In genomic region chr2:182814380-182814779, GRCh38 we compare ENCODE assay signal across 28 cellular contexts. TPM values are rescaled to one million over a fixed set of nuclear protein-coding genes. Genes with fewer than 3 reads are reported as not detected.
"Had no signal": no experiment of that assay in that cellular context is flagged by ENCODE, and none has a peak within 500 bp of the region (broad histone marks: within the 10 kb centered on the region; RNA-seq: fewer than 3 reads in every experiment).

No MANE protein-coding gene starts in this region.

- H3K4me1 ChIP-seq: prostate gland, suprapubic skin, upper lobe of left lung, uterus had no signal

- H3K4me3 Mint-ChIP-seq: naive thymus-derived CD4-positive, alpha-beta T cell; natural killer cell treated with Interleukin-12 subunit alpha and Interleukin-12 subunit beta and Interleukin-15 and Interleukin-18, amount 100 ng/mL, for 72 hours; stimulated activated naive CD8-positive, alpha-beta T cell treated with anti-CD3 and anti-CD28 coated beads, Interleukin-15, Interleukin-2, amounts not matched to agents 100 ng/mL and 50 ng/mL, for 24 hours had no signal

- H3K4me3 ChIP-seq: heart right ventricle, hepatocyte, left ventricle myocardium inferior, lung, mucosa of descending colon, pancreas, prostate gland, sigmoid colon, suprapubic skin, thoracic aorta, tibial nerve, upper lobe of left lung, uterus had no signal

- DNase-seq: heart right ventricle; islet precursor cell; left ventricle myocardium inferior; midbrain; mucosa of descending colon; naive thymus-derived CD4-positive, alpha-beta T cell; nucleus accumbens; pancreas; posterior cingulate gyrus; retina; right cardiac atrium; sigmoid colon; small intestine; stimulated activated CD4-positive, alpha-beta T cell treated with anti-CD3 and anti-CD28 coated beads, Interleukin-1b, Interleukin-23, amount 100 ng/mL, for 48 hours; stimulated activated CD4-positive, alpha-beta T cell treated with anti-CD3 and anti-CD28 coated beads, Interleukin-2, amount 100 ng/mL, for 48 hours; stimulated activated CD4-positive, alpha-beta T cell treated with anti-CD3 and anti-CD28 coated beads, Interleukin-4, amount 100 ng/mL, for 4 hours; stimulated activated CD8-positive, alpha-beta memory T cell treated with anti-CD3 and anti-CD28 coated beads, Interleukin-4, amount 100 ng/mL, for 48 hours; stimulated activated naive CD4-positive, alpha-beta T cell; upper lobe of left lung; uterus had no signal

- H3K27ac Mint-ChIP-seq: naive thymus-derived CD4-positive, alpha-beta T cell; natural killer cell treated with Interleukin-12 subunit alpha and Interleukin-12 subunit beta and Interleukin-15 and Interleukin-18, amount 100 ng/mL, for 72 hours; stimulated activated naive CD8-positive, alpha-beta T cell treated with anti-CD3 and anti-CD28 coated beads, Interleukin-15, Interleukin-2, amounts not matched to agents 100 ng/mL and 50 ng/mL, for 24 hours had no signal

- ATAC-seq: heart right ventricle; mucosa of descending colon; naive thymus-derived CD4-positive, alpha-beta T cell; pancreas; right cardiac atrium had no signal

- H3K79me2 ChIP-seq: hepatocyte had no signal

- H3K36me3 ChIP-seq: heart right ventricle, left ventricle myocardium inferior, pancreas, prostate gland, sigmoid colon, suprapubic skin, thoracic aorta, tibial nerve, upper lobe of left lung, uterus had no signal

- H3K36me3 Mint-ChIP-seq: naive thymus-derived CD4-positive, alpha-beta T cell; natural killer cell treated with Interleukin-12 subunit alpha and Interleukin-12 subunit beta and Interleukin-15 and Interleukin-18, amount 100 ng/mL, for 72 hours had no signal

- H3K4me1 Mint-ChIP-seq: naive thymus-derived CD4-positive, alpha-beta T cell had no signal

- H3K4me2 ChIP-seq: hepatocyte had no signal

- H3K27me3 ChIP-seq: heart right ventricle, hepatocyte, pancreas, sigmoid colon, suprapubic skin, tibial nerve, upper lobe of left lung, uterus had no signal

- H3K27ac ChIP-seq: heart right ventricle, hepatocyte, left ventricle myocardium inferior, pancreas, prostate gland, sigmoid colon, suprapubic skin, thoracic aorta, tibial nerve, upper lobe of left lung, uterus had no signal

- H3K9me3 Mint-ChIP-seq: naive thymus-derived CD4-positive, alpha-beta T cell; natural killer cell treated with Interleukin-12 subunit alpha and Interleukin-12 subunit beta and Interleukin-15 and Interleukin-18, amount 100 ng/mL, for 72 hours; stimulated activated naive CD8-positive, alpha-beta T cell treated with anti-CD3 and anti-CD28 coated beads, Interleukin-15, Interleukin-2, amounts not matched to agents 100 ng/mL and 50 ng/mL, for 24 hours had no signal

- H2AFZ ChIP-seq: hepatocyte had no signal

- H3K9me3 ChIP-seq: heart right ventricle, left ventricle myocardium inferior, mucosa of descending colon, pancreas, prostate gland, sigmoid colon, suprapubic skin, thoracic aorta, tibial nerve, upper lobe of left lung, uterus had no signal

- FAIRE-seq: pancreas, small intestine had no signal

RNA-seq across cellular contexts. Expression of gene FRZB, which starts 52.1 kb away (rescaled TPM):
- total RNA-seq: naive thymus-derived CD4-positive, alpha-beta T cell; natural killer cell treated with Interleukin-12 subunit alpha and Interleukin-12 subunit beta and Interleukin-15 and Interleukin-18, amount 100 ng/mL, for 72 hours had no signal
- polyA plus RNA-seq: naive thymus-derived CD4-positive, alpha-beta T cell had no signal
